In genomic region chr17:81831957-81832607, GRCh38 we compare ENCODE assay signal across 6 cellular contexts.
DNase-seq lines count a peak whose midpoint lies in the region; TF ChIP-seq lines count a peak whose summit lies in the region.

No MANE protein-coding gene starts in this region.

- peak; percentile 30 for DNase-seq in NCI-H2227 (lab: John Stamatoyannopoulos, UW; ENCODE audit: unreplicated experiment)
- no peak for DNase-seq in NCI-H2227 treated with DMSO at 0.1 percent for 48 hours (lab: John Stamatoyannopoulos, UW)
- DNase-seq in fibroblast of mammary gland (ENCODE audit: low read depth): peak; percentile 73
- peak; percentile 31 for DNase-seq in stimulated activated CD4-positive, alpha-beta T cell treated with anti-CD3 and anti-CD28 coated beads, Interleukin-2, amount 100 ng/mL, for 4 hours (ENCODE audit: low read depth)
- DNase-seq in kidney glomerular epithelial cell (lab: John Stamatoyannopoulos, UW): no peak

- H3K4me3 ChIP-seq in fibroblast of mammary gland (ENCODE audit: control insufficient read depth, low read depth, low read length): peak overlapping the region; percentile 71

- no peak for TF ChIP-seq CTCF in VCaP (conservative IDR thresholded peaks at IDR 0.05)
- no peak for TF ChIP-seq CTCF in fibroblast of mammary gland (conservative IDR thresholded peaks at IDR 0.05; ENCODE audit: control insufficient read depth, insufficient read depth, low read depth, low read length)

- peak overlapping the region; percentile 98 for H3K27ac ChIP-seq in VCaP

Comparison
In these comparisons a context has a peak if more than half of its experiments do, and no peak if none do; other contexts are left out.
1. DNase-seq: peak in NCI-H2227 (single experiment), fibroblast of mammary gland (single experiment) and stimulated activated CD4-positive, alpha-beta T cell treated with anti-CD3 and anti-CD28 coated beads, Interleukin-2, amount 100 ng/mL, for 4 hours (single experiment); none in NCI-H2227 treated with DMSO at 0.1 percent for 48 hours (single experiment) and kidney glomerular epithelial cell (single experiment).